ENCODE assay signal across 25 cellular contexts in genomic region chr4:145347684-145348083, GRCh38.
DNase-seq lines count a peak whose midpoint lies in the region; ATAC-seq, FAIRE-seq and TF ChIP-seq lines count a peak whose summit lies in the region.
"Had no signal": no experiment of that assay in that cellular context is flagged by ENCODE, and none has a peak within 500 bp of the region (broad histone marks: within the 10 kb centered on the region; RNA-seq: fewer than 3 reads in every experiment).

No MANE protein-coding gene starts in this region.

- CTCF ChIA-PET in T-cell (lab: Charles Lee): no interaction called here

- H3K36me3 Mint-ChIP-seq in mesothelial cell of epicardium: no peaks in the 10 kb centered on the region
- H3K36me3 Mint-ChIP-seq in T-cell: no peaks in the 10 kb centered on the region
- H3K36me3 Mint-ChIP-seq: activated CD4-positive, alpha-beta memory T cell treated with anti-CD3 and anti-CD28 coated beads for 36 hours; CD4-positive, alpha-beta memory T cell; memory B cell had no signal

- no peak for FAIRE-seq in small intestine (lab: Jason Lieb, UNC)

- H3K27me3 ChIP-seq in cardiac muscle cell (no peaks in the 10 kb centered on the region), small intestine (ENCODE audit: control insufficient read depth in 2 of 2, insufficient read depth in 2 of 2, low read length in 2 of 2) (no peaks in the 10 kb centered on the region)
- H3K27me3 ChIP-seq: neutrophil, sigmoid colon had no signal

- intact Hi-C loops in Right ventricle myocardium superior (cut with DNase I): no loop called here

- H3K27ac Mint-ChIP-seq in mesothelial cell of epicardium: peak overlapping the region; percentile 93
- no peak overlapping the region for H3K27ac Mint-ChIP-seq in T-cell
- H3K27ac Mint-ChIP-seq: activated CD4-positive, alpha-beta memory T cell treated with anti-CD3 and anti-CD28 coated beads for 36 hours; activated T-cell treated with anti-CD3 and anti-CD28 coated beads, Interleukin-2, amount 50 U/mL, for 24 hours; CD4-positive, alpha-beta memory T cell; endodermal cell; memory B cell had no signal

- no peaks in the 10 kb centered on the region for H3K9me3 ChIP-seq in cardiac muscle cell (ENCODE audit: low read depth)
- no peaks in the 10 kb centered on the region for H3K9me3 ChIP-seq in small intestine (ENCODE audit: control insufficient read depth, low read depth)
- H3K9me3 ChIP-seq: neutrophil, sigmoid colon, thoracic aorta had no signal

- H3K9me3 Mint-ChIP-seq in mesothelial cell of epicardium (no peaks in the 10 kb centered on the region), T-cell (no peaks in the 10 kb centered on the region)
- H3K9me3 Mint-ChIP-seq: activated CD4-positive, alpha-beta memory T cell treated with anti-CD3 and anti-CD28 coated beads for 36 hours; activated T-cell treated with anti-CD3 and anti-CD28 coated beads, Interleukin-2, amount 50 U/mL, for 24 hours; endodermal cell had no signal

- H3K4me3 Mint-ChIP-seq in mesothelial cell of epicardium (no peak overlapping the region), T-cell (no peak overlapping the region)
- H3K4me3 Mint-ChIP-seq: activated CD4-positive, alpha-beta memory T cell treated with anti-CD3 and anti-CD28 coated beads for 36 hours; activated T-cell treated with anti-CD3 and anti-CD28 coated beads, Interleukin-2, amount 50 U/mL, for 24 hours; CD4-positive, alpha-beta memory T cell; endodermal cell; memory B cell had no signal

- peaks cover 22% of the 10 kb centered on the region for H3K4me1 Mint-ChIP-seq in mesothelial cell of epicardium
- H3K4me1 Mint-ChIP-seq in T-cell: no peaks in the 10 kb centered on the region
- H3K4me1 Mint-ChIP-seq: CD4-positive, alpha-beta memory T cell; memory B cell had no signal

- H3K4me1 ChIP-seq in cardiac muscle cell (ENCODE audit: low read depth) (no peaks in the 10 kb centered on the region), small intestine (ENCODE audit: control insufficient read depth in 2 of 2, insufficient read depth in 1 of 2, low read depth in 1 of 2, low read length in 1 of 2) (no peaks in the 10 kb centered on the region)

- H3K27me3 Mint-ChIP-seq in mesothelial cell of epicardium (ENCODE audit: low read depth) (no peaks in the 10 kb centered on the region), T-cell (peaks cover 12 to 14% of the 10 kb centered on the region in 2 donors)

- no peak overlapping the region for H3K27ac ChIP-seq in cardiac muscle cell
- no peak overlapping the region for H3K27ac ChIP-seq in small intestine (ENCODE audit: low read depth in 1 of 2, low read length in 1 of 2)
- H3K27ac ChIP-seq: neutrophil, thoracic aorta had no signal

- H3K36me3 ChIP-seq in cardiac muscle cell (no peaks in the 10 kb centered on the region), small intestine (ENCODE audit: control insufficient read depth in 2 of 2, insufficient read depth in 2 of 2, low read length in 2 of 2) (no peaks in the 10 kb centered on the region)
- H3K36me3 ChIP-seq: neutrophil, sigmoid colon, thoracic aorta had no signal

- no peak for ATAC-seq in Right ventricle myocardium superior (ENCODE audit: poor library complexity)
- no peak for ATAC-seq in GM19467 (IDR thresholded peaks at IDR 0.05; ENCODE audit: unreplicated experiment)
- ATAC-seq in T-cell (replicated peaks in 1 of 4): no peak
- no peak for ATAC-seq in GM18867 (IDR thresholded peaks at IDR 0.05; ENCODE audit: unreplicated experiment)

- POLR2A ChIA-PET in T-cell (lab: Charles Lee): no interaction called here

- WGBS in small intestine, 3 donors: 53 to 64% (median 57%) methylated on average over 5 of the region's 5 CpGs

- DNase-seq in cardiac muscle cell (ENCODE audit: low read depth in 1 of 2, low spot score in 1 of 2): peak; percentile 12 to 16
- no peak for DNase-seq in Right ventricle myocardium superior
- peak; percentile 75 for DNase-seq in choroid plexus epithelial cell (ENCODE audit: low read depth)
- DNase-seq in mesothelial cell of epicardium (ENCODE audit: low spot score in 2 of 2, unreplicated experiment in 2 of 2): no peak
- DNase-seq in T-cell: no peak
- DNase-seq in small intestine: no peak
- DNase-seq: 8988T; activated CD4-positive, alpha-beta memory T cell treated with anti-CD3 and anti-CD28 coated beads for 36 hours; activated T-cell treated with anti-CD3 and anti-CD28 coated beads, Interleukin-2, amount 50 U/mL, for 24 hours; CD4-positive, alpha-beta memory T cell; cerebellar nuclear complex; DND-41; endodermal cell; foreskin melanocyte; KG1; NCI-H1048; NCI-H2107; NCI-H748 treated with DMSO at 0.1 percent for 48 hours; sigmoid colon; stimulated activated CD4-positive, alpha-beta T cell treated with anti-CD3 and anti-CD28 coated beads, Interleukin-4, amount 100 ng/mL, for 1 hour had no signal

- no peak overlapping the region for H3K4me3 ChIP-seq in cardiac muscle cell
- H3K4me3 ChIP-seq in choroid plexus epithelial cell (ENCODE audit: low read depth, low read length): no peak overlapping the region
- no peak overlapping the region for H3K4me3 ChIP-seq in small intestine (ENCODE audit: low read depth in 1 of 2, low read length in 2 of 2)
- H3K4me3 ChIP-seq: sigmoid colon, thoracic aorta had no signal

- no peak for TF ChIP-seq CTCF in cardiac muscle cell (IDR thresholded peaks at IDR 0.05; ENCODE audit: low read depth, low read length)
- no peak for TF ChIP-seq CTCF in choroid plexus epithelial cell (conservative IDR thresholded peaks at IDR 0.05; ENCODE audit: low read depth, low read length)
- TF ChIP-seq CTCF in mesothelial cell of epicardium (IDR thresholded peaks at IDR 0.05; ENCODE audit: unreplicated experiment): no peak

Comparison
In these comparisons a context has a peak if more than half of its experiments do, and no peak if none do; other contexts are left out.
1. DNase-seq: peak in cardiac muscle cell (2 of 2) and choroid plexus epithelial cell (single experiment); none in Right ventricle myocardium superior (single experiment), mesothelial cell of epicardium (0 of 2), T-cell (0 of 34) and small intestine (single experiment).